In the genomic region with DNA sequence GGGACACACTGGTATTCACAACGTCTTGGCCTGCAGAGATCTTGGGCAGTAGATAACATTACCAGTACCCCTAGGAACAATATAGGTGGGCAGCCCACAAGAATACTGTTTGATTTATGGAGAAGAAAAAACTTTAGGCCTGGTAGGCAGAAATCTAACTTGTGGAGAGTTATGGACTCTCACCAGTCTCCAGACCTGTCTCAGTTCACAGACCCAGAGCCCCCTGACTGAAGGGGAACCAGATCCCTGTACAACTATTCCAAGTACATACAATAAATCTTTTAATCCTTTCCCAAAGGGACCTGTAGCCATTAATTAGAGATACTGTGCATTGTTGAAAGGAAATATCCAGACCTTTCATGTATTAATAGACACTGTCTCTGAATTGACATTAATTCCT, we compare ENCODE assay signal across 23 cellular contexts.
"Had no signal": no experiment of that assay in that cellular context is flagged by ENCODE, and none has a peak within 500 bp of the region (broad histone marks: within the 10 kb centered on the region; RNA-seq: fewer than 3 reads in every experiment).

No MANE protein-coding gene starts in this region.

- H3K4me1 ChIP-seq: esophagus squamous epithelium, pancreas, right lobe of liver, transverse colon, upper lobe of right lung, uterus had no signal

- H3K27me3 Mint-ChIP-seq: stimulated activated naive B cell treated with anti-CD40 and anti-IgM and Interleukin-4, amounts not matched to agents 10 μg/mL and 1 μg/mL and 100 μg/mL, for 72 hours; stimulated activated naive CD8-positive, alpha-beta T cell treated with anti-CD3 and anti-CD28 coated beads, Interleukin-15, Interleukin-2, amounts not matched to agents 100 ng/mL and 50 ng/mL, for 24 hours had no signal

- H3K27ac Mint-ChIP-seq: stimulated activated naive B cell treated with anti-CD40 and anti-IgM and Interleukin-4, amounts not matched to agents 10 μg/mL and 1 μg/mL and 100 μg/mL, for 72 hours; stimulated activated naive CD8-positive, alpha-beta T cell treated with anti-CD3 and anti-CD28 coated beads, Interleukin-15, Interleukin-2, amounts not matched to agents 100 ng/mL and 50 ng/mL, for 24 hours had no signal

- DNase-seq: colonic mucosa; effector memory CD4-positive, alpha-beta T cell; esophagus squamous epithelium; glutamatergic neuron; heart right ventricle; hippocampal formation; islet precursor cell; kidney glomerular epithelial cell; left colon; left ventricle myocardium superior; lower lobe of right lung; pancreas; retina; right lobe of liver; small intestine; stimulated activated CD4-positive, alpha-beta T cell treated with anti-CD3 and anti-CD28 coated beads, Interleukin-15, amount 100 ng/mL, for 24 hours; stimulated activated CD4-positive, alpha-beta T cell treated with anti-CD3 and anti-CD28 coated beads, Interleukin-2, amount 100 ng/mL, for 48 hours; stimulated activated naive B cell treated with anti-CD40 and anti-IgM and Interleukin-4, amounts not matched to agents 10 μg/mL and 1 μg/mL and 100 μg/mL, for 72 hours; transverse colon; upper lobe of right lung; uterus had no signal

- H3K4me3 Mint-ChIP-seq: stimulated activated naive B cell treated with anti-CD40 and anti-IgM and Interleukin-4, amounts not matched to agents 10 μg/mL and 1 μg/mL and 100 μg/mL, for 72 hours; stimulated activated naive CD8-positive, alpha-beta T cell treated with anti-CD3 and anti-CD28 coated beads, Interleukin-15, Interleukin-2, amounts not matched to agents 100 ng/mL and 50 ng/mL, for 24 hours had no signal

- H3K9me3 Mint-ChIP-seq: stimulated activated naive B cell treated with anti-CD40 and anti-IgM and Interleukin-4, amounts not matched to agents 10 μg/mL and 1 μg/mL and 100 μg/mL, for 72 hours; stimulated activated naive CD8-positive, alpha-beta T cell treated with anti-CD3 and anti-CD28 coated beads, Interleukin-15, Interleukin-2, amounts not matched to agents 100 ng/mL and 50 ng/mL, for 24 hours had no signal

- H3K36me3 ChIP-seq: colonic mucosa, lower lobe of right lung, pancreas, right lobe of liver, thoracic aorta, transverse colon, upper lobe of right lung, uterus had no signal

- ATAC-seq: heart right ventricle; left ventricle myocardium superior; lower lobe of right lung; right lobe of liver; stimulated activated naive B cell treated with anti-CD40 and anti-IgM and Interleukin-4, amounts not matched to agents 10 μg/mL and 1 μg/mL and 100 μg/mL, for 72 hours; upper lobe of right lung had no signal

- H3K4me3 ChIP-seq: colonic mucosa, esophagus squamous epithelium, heart right ventricle, lower lobe of right lung, pancreas, right lobe of liver, thoracic aorta, transverse colon, upper lobe of right lung, uterus had no signal

- H3K9me3 ChIP-seq: colonic mucosa, lower lobe of right lung, pancreas, right lobe of liver, thoracic aorta, transverse colon, upper lobe of right lung, uterus had no signal

- H3K27ac ChIP-seq: colonic mucosa, esophagus squamous epithelium, heart right ventricle, lower lobe of right lung, pancreas, right lobe of liver, thoracic aorta, transverse colon, upper lobe of right lung, uterus had no signal

- H3K27me3 ChIP-seq: colonic mucosa, esophagus squamous epithelium, heart right ventricle, pancreas, right lobe of liver, transverse colon, upper lobe of right lung, uterus had no signal
